10 cellular contexts compared by ENCODE assay signal in the genomic region with DNA sequence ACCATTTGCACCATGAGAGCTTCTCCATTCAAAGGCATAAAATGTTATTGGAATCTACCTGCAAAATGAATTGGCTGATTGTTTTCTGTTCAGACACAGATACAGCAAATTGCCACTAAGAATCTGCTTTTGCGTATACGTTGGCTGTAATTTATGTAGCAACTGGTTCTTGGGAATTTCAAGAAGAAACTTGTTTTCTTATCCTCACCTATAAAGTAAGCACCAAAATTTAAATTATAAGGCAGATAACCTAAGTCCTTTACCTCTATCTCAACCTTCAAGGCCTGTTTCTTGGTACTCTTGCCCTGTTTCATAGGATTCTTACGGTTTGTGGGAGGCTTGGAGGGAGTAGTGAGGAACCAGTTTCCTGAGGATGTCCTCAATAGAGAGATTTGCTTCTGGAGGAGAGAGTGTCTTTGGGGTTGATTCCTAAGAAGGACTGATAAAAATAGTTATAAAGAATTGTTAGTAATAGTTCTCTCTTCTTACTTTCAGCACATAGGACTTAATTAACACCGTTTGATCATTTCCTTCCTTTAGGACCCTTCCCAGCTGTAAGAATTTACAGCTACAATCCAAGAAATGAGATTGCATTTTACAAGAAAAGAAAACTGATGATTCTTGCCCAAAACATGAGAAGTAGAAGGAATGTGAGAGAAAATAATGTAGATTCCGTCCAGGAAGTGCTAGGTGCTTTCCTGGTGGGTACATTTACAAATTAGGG. TPM values are rescaled to one million over a fixed set of nuclear protein-coding genes. Genes with fewer than 3 reads are reported as not detected.
DNase-seq lines count a peak whose midpoint lies in the region; ATAC-seq, FAIRE-seq and TF ChIP-seq lines count a peak whose summit lies in the region.
"Had no signal": no experiment of that assay in that cellular context is flagged by ENCODE, and none has a peak within 500 bp of the region (broad histone marks: within the 10 kb centered on the region; RNA-seq: fewer than 3 reads in every experiment).

No MANE protein-coding gene starts in this region.

- no peaks in the 10 kb centered on the region for H3K36me3 ChIP-seq in CD8-positive, alpha-beta T cell (ENCODE audit: insufficient read depth, low read length)
- H3K36me3 ChIP-seq in Karpas-422 (ENCODE audit: insufficient read depth, low read length), result no peaks in the 10 kb centered on the region
- H3K36me3 ChIP-seq in kidney (ENCODE audit: control insufficient read depth in 1 of 2, insufficient read depth in 2 of 2, low read length in 2 of 2), result no peaks in the 10 kb centered on the region
- no peaks in the 10 kb centered on the region for H3K36me3 ChIP-seq in Caco-2 (ENCODE audit: control insufficient read depth, insufficient read depth, low read length)

- intact Hi-C loops in CD8-positive, alpha-beta T cell (cut with DNase I, micrococcal nuclease), result loop anchor here (2.0 to 5.0 kb wide), 4 partner anchors 19 to 530 kb away; a partner anchor contains a TSS
- intact Hi-C loops in MCF 10A (cut with micrococcal nuclease) (loop anchor here (2.0 kb wide), 1 partner anchor 51 kb away; no protein-coding TSS in a partner anchor), kidney (cut with DNase I) (no loop called here), Caco-2 (cut with micrococcal nuclease; ENCODE audit: unreplicated experiment) (loop anchor here (2.0 to 5.0 kb wide), 2 partner anchors 15 to 45 kb away; no protein-coding TSS in a partner anchor)

- POLR2A ChIA-PET in CD8-positive, alpha-beta T cell (lab: Charles Lee), result interaction anchor here (1.3 to 2.3 kb wide), 5 partner anchors 15 to 55 kb away, joined by 3 to 11 read pairs (median 4); no protein-coding TSS in a partner anchor
- POLR2A ChIA-PET in MCF 10A (lab: Yijun Ruan, JAX) (interaction anchor here (0.6 to 4.2 kb wide), 24 partner anchors 12 to 1845 kb away, joined by 3 to 63 read pairs (median 4); a partner anchor contains a TSS), Caco-2 (lab: Charles Lee) (no interaction called here)

- H3K4me2 ChIP-seq in Karpas-422 (ENCODE audit: low read depth, low read length, poor library complexity, severe bottlenecking), result peak overlapping the region; percentile 87

- H3K4me3 Mint-ChIP-seq in CD8-positive, alpha-beta T cell, result peak overlapping the region; percentile 98
- H3K4me3 Mint-ChIP-seq in MCF 10A (ENCODE audit: unreplicated experiment) (peak overlapping the region; percentile 97), nephron (peak overlapping the region; percentile 94 to 95 (median 94)), Caco-2 (ENCODE audit: unreplicated experiment) (no peak overlapping the region)

- no peak overlapping the region for H2AFZ ChIP-seq in Karpas-422 (ENCODE audit: low read length)

- peaks cover 75% of the 10 kb centered on the region for H3K4me1 Mint-ChIP-seq in CD8-positive, alpha-beta T cell (ENCODE audit: low read depth)
- H3K4me1 Mint-ChIP-seq in MCF 10A (ENCODE audit: insufficient read depth, unreplicated experiment) (peaks cover 29% of the 10 kb centered on the region), nephron (peaks cover 24% of the 10 kb centered on the region), Caco-2 (ENCODE audit: low read depth, unreplicated experiment) (no peaks in the 10 kb centered on the region)

- ATAC-seq in CD8-positive, alpha-beta T cell, result no peak

- no peaks in the 10 kb centered on the region for H3K9me3 ChIP-seq in CD8-positive, alpha-beta T cell (ENCODE audit: low read length)
- no peaks in the 10 kb centered on the region for H3K9me3 ChIP-seq in Karpas-422 (ENCODE audit: low read length)
- no peaks in the 10 kb centered on the region for H3K9me3 ChIP-seq in kidney (ENCODE audit: control insufficient read depth in 1 of 2, low read length in 2 of 2)
- H3K9me3 ChIP-seq in Caco-2, result no peaks in the 10 kb centered on the region

- H3K27me3 ChIP-seq in CD8-positive, alpha-beta T cell (ENCODE audit: insufficient read depth, low read length), result no peaks in the 10 kb centered on the region
- no peaks in the 10 kb centered on the region for H3K27me3 ChIP-seq in Karpas-422 (ENCODE audit: low read length)
- no peaks in the 10 kb centered on the region for H3K27me3 ChIP-seq in Caco-2 (replicated peaks; ENCODE audit: control insufficient read depth, insufficient read depth, low read length)

- BruUV-seq in MCF 10A (replicated peaks; lab: Mats Ljungman, UMichigan) (TSS peak; percentile 97), Caco-2 (replicated peaks; lab: Mats Ljungman, UMichigan) (no TSS peak)

- H3K9ac ChIP-seq in Karpas-422 (ENCODE audit: low read length) (peak overlapping the region; percentile 75), kidney (ENCODE audit: low read length in 2 of 2) (no peak overlapping the region)

- CTCF ChIA-PET in CD8-positive, alpha-beta T cell (lab: Charles Lee), result interaction anchor here (1.0 to 2.0 kb wide), 4 partner anchors 26 to 72 kb away, joined by 4 to 11 read pairs (median 7); no protein-coding TSS in a partner anchor
- CTCF ChIA-PET in MCF 10A (lab: Yijun Ruan, JAX), result interaction anchor here (0.6 to 2.0 kb wide), 8 partner anchors 30 to 1975 kb away, joined by 3 to 9 read pairs (median 5); a partner anchor contains a TSS
- CTCF ChIA-PET in Caco-2 (lab: Charles Lee), result no interaction called here

- no peaks in the 10 kb centered on the region for H3K9me2 ChIP-seq in Karpas-422 (replicated peaks; ENCODE audit: insufficient read depth, low read length)

- H3K79me2 ChIP-seq in Karpas-422 (ENCODE audit: low read length), result peaks cover 58% of the 10 kb centered on the region

- DNase-seq in CD8-positive, alpha-beta T cell, result no peak
- DNase-seq in Karpas-422 (no peak), MCF 10A (ENCODE audit: unreplicated experiment) (peak; percentile 13), kidney (no peak), DMS53 treated with DMSO at 0.1 percent for 48 hours (lab: John Stamatoyannopoulos, UW; ENCODE audit: unreplicated experiment) (no peak), Caco-2 (no peak), HuH-7.5 (ENCODE audit: low spot score) (no peak)

- H4K20me1 ChIP-seq in Karpas-422 (ENCODE audit: insufficient read depth, low read depth, low read length), result no peaks in the 10 kb centered on the region

- H3K4me3 ChIP-seq in CD8-positive, alpha-beta T cell (ENCODE audit: low read depth, low read length), result no peak overlapping the region
- H3K4me3 ChIP-seq in Karpas-422 (ENCODE audit: low read length) (peak overlapping the region; percentile 73), kidney (ENCODE audit: low read length in 2 of 2) (no peak overlapping the region), Caco-2 (ENCODE audit: low read depth, low read length) (no peak overlapping the region)

- H3K27me3 Mint-ChIP-seq in CD8-positive, alpha-beta T cell (ENCODE audit: low read depth), result no peaks in the 10 kb centered on the region
- no peaks in the 10 kb centered on the region for H3K27me3 Mint-ChIP-seq in MCF 10A (ENCODE audit: insufficient read depth, unreplicated experiment)
- H3K27me3 Mint-ChIP-seq in nephron (ENCODE audit: low read depth), result peaks cover 14% of the 10 kb centered on the region
- peaks cover 12% of the 10 kb centered on the region for H3K27me3 Mint-ChIP-seq in Caco-2 (ENCODE audit: insufficient read depth, unreplicated experiment)

- H3K9me3 Mint-ChIP-seq in CD8-positive, alpha-beta T cell, result no peaks in the 10 kb centered on the region
- H3K9me3 Mint-ChIP-seq in MCF 10A (ENCODE audit: unreplicated experiment), result no peaks in the 10 kb centered on the region
- H3K9me3 Mint-ChIP-seq in nephron, result no peaks in the 10 kb centered on the region
- no peaks in the 10 kb centered on the region for H3K9me3 Mint-ChIP-seq in Caco-2 (ENCODE audit: unreplicated experiment)

- no peak overlapping the region for H3K27ac ChIP-seq in CD8-positive, alpha-beta T cell (ENCODE audit: low read depth, low read length)
- H3K27ac ChIP-seq in Karpas-422 (ENCODE audit: low read length), result peak overlapping the region; percentile 95
- no peak overlapping the region for H3K27ac ChIP-seq in kidney (ENCODE audit: low read depth in 2 of 2, low read length in 2 of 2)

- no peak for TF ChIP-seq CTCF in CD8-positive, alpha-beta T cell (IDR thresholded peaks at IDR 0.05)
- TF ChIP-seq CTCF in MCF 10A (IDR thresholded peaks at IDR 0.05; ENCODE audit: unreplicated experiment) (no peak), nephron (IDR thresholded peaks at IDR 0.05; ENCODE audit: unreplicated experiment in 3 of 3) (no peak), kidney (IDR thresholded peaks at IDR 0.05; ENCODE audit: borderline replicate concordance, extremely low read depth, insufficient read depth) (no peak), Caco-2 (IDR thresholded peaks at IDR 0.05; ENCODE audit: insufficient read depth in 1 of 2, low read depth in 1 of 2, low read length in 1 of 2, severe bottlenecking in 1 of 2, unreplicated experiment in 1 of 2) (no peak)

- H3K27ac Mint-ChIP-seq in CD8-positive, alpha-beta T cell, result peak overlapping the region; percentile 49
- H3K27ac Mint-ChIP-seq in MCF 10A (ENCODE audit: low read depth, unreplicated experiment), result peak overlapping the region; percentile 91
- peak overlapping the region; percentile 11 to 88 (median 73) for H3K27ac Mint-ChIP-seq in nephron
- no peak overlapping the region for H3K27ac Mint-ChIP-seq in Caco-2 (ENCODE audit: unreplicated experiment)

- FAIRE-seq in kidney (lab: Jason Lieb, UNC), result no peak

- peaks cover 42% of the 10 kb centered on the region for H3K4me1 ChIP-seq in CD8-positive, alpha-beta T cell (ENCODE audit: insufficient read depth, low read length)
- H3K4me1 ChIP-seq in Karpas-422 (ENCODE audit: low read length) (peaks cover 75% of the 10 kb centered on the region), kidney (ENCODE audit: control insufficient read depth in 1 of 2, insufficient read depth in 1 of 2, low read depth in 1 of 2, low read length in 2 of 2) (peaks cover 0 to 5% of the 10 kb centered on the region in 2 donors), Caco-2 (no peaks in the 10 kb centered on the region)

- peaks cover 12% of the 10 kb centered on the region for H3K36me3 Mint-ChIP-seq in CD8-positive, alpha-beta T cell
- H3K36me3 Mint-ChIP-seq in MCF 10A (ENCODE audit: insufficient read depth, unreplicated experiment) (no peaks in the 10 kb centered on the region), nephron (ENCODE audit: low read depth) (no peaks in the 10 kb centered on the region), Caco-2 (ENCODE audit: insufficient read depth, unreplicated experiment) (peaks cover 5% of the 10 kb centered on the region)

RNA-seq across cellular contexts. Expression of a gene that starts 2.0 kb away (rescaled TPM):
- total RNA-seq in CD8-positive, alpha-beta T cell, result 10 to 100 TPM; 16.5 to 18.9 TPM
- total RNA-seq in Karpas-422 (2014; rRNA removed; shearing (Covaris generic); ENCODE audit: low replicate concordance), result 38.5 and 44.8 TPM in 2 replicates
- total RNA-seq in MCF 10A (2022) (18.9 and 29.2 TPM in 2 replicates), kidney (6.9 TPM), Caco-2 (2022) (0.42 and 0.54 TPM in 2 replicates)
- 3.0 TPM for polyA plus RNA-seq in kidney (ENCODE audit: insufficient read depth, low read depth, low replicate concordance)

RNA-seq across cellular contexts. Expression of a gene that starts 30.4 kb away (rescaled TPM):
- not detected for total RNA-seq in CD8-positive, alpha-beta T cell
- total RNA-seq in Karpas-422 (2014; rRNA removed; shearing (Covaris generic); ENCODE audit: low replicate concordance), result not detected in 2 replicates
- 0.26 TPM in 1 of 2 replicates, not detected in the other for total RNA-seq in MCF 10A (2022)
- 3.6 TPM for total RNA-seq in kidney
- 6.5 TPM for polyA plus RNA-seq in kidney (ENCODE audit: insufficient read depth, low read depth, low replicate concordance)
- not detected in 2 replicates for total RNA-seq in Caco-2 (2022)
- total RNA-seq: dermis microvascular lymphatic vessel endothelial cell, SK-MEL-5 had no signal
